Comparison of ENCODE assay signal across 15 cellular contexts in genomic region chr7:117902314-117902889, GRCh38. TPM values are rescaled to one million over a fixed set of nuclear protein-coding genes. Genes with fewer than 3 reads are reported as not detected.
A peak's percentile ranks its signal among the peaks of the same experiment; 100 is the strongest.
DNase-seq lines count a peak whose midpoint lies in the region; ATAC-seq and TF ChIP-seq lines count a peak whose summit lies in the region.
"Had no signal": no experiment of that assay in that cellular context is flagged by ENCODE, and none has a peak within 500 bp of the region (broad histone marks: within the 10 kb centered on the region; RNA-seq: fewer than 3 reads in every experiment).

No MANE protein-coding gene starts in this region.

- H3K4ac ChIP-seq in trophoblast cell (ENCODE audit: low read depth, low read length): no peak overlapping the region

- no peak overlapping the region for H2BK5ac ChIP-seq in trophoblast cell (ENCODE audit: low read depth, low read length, poor library complexity)

- H3K4me1 ChIP-seq in A673 (ENCODE audit: insufficient read depth, low read length, poor library complexity, severe bottlenecking) (peaks cover 2% of the 10 kb centered on the region), trophoblast cell (ENCODE audit: control insufficient read depth in 1 of 2, insufficient read depth in 2 of 2, low read length in 2 of 2) (peaks cover 0 to 2% of the 10 kb centered on the region in 2 experiments)
- H3K4me1 ChIP-seq: Caco-2 had no signal

- H3K4me3 ChIP-seq in A673 (ENCODE audit: low read depth, low read length, poor library complexity, severe bottlenecking) (no peak overlapping the region), SK-N-MC (no peak overlapping the region), trophoblast cell (ENCODE audit: low read depth, low read length) (no peak overlapping the region)
- H3K4me3 ChIP-seq: BLaER1 treated with 17β-estradiol and CSF1 and Interleukin-3, amounts not matched to agents 10 nM and 100 nM had no signal

- DNase-seq in A673 (ENCODE audit: low spot score) (peak; percentile 45), SK-N-MC (ENCODE audit: low read depth, low spot score) (peak; percentile 6), trophoblast cell (peak; percentile 74 to 93)
- no peak for DNase-seq in activated CD4-positive, alpha-beta T cell treated with anti-CD3 and anti-CD28 coated beads for 1 hour
- DNase-seq: 8988T; AML-193; Caco-2; Calu3; CD4-positive, alpha-beta T cell; CD8-positive, alpha-beta T cell; DMS79 treated with DMSO at 0.1 percent for 48 hours; GF-D8 had no signal

- WGBS in trophoblast cell (ENCODE audit: extremely low coverage, insufficient coverage, insufficient read length): no CpG with 5 or more reads among the region's 5 CpGs

- no peaks in the 10 kb centered on the region for H3K79me2 ChIP-seq in trophoblast cell (ENCODE audit: control insufficient read depth, insufficient read depth, low read length, poor library complexity)

- ATAC-seq in HG02759 (IDR thresholded peaks at IDR 0.05; ENCODE audit: unreplicated experiment): no peak
- ATAC-seq: CD8-positive, alpha-beta T cell had no signal

- no TSS peak for BruUV-seq in A673 (replicated peaks; lab: Mats Ljungman, UMichigan)

- no peaks in the 10 kb centered on the region for H3K36me3 ChIP-seq in A673 (ENCODE audit: insufficient read depth, low read length, poor library complexity, severe bottlenecking)
- H3K36me3 ChIP-seq in SK-N-MC (ENCODE audit: insufficient read depth, low read length): no peaks in the 10 kb centered on the region
- H3K36me3 ChIP-seq in trophoblast cell (ENCODE audit: control insufficient read depth in 1 of 2, insufficient read depth in 2 of 2, low read length in 2 of 2): no peaks in the 10 kb centered on the region
- H3K36me3 ChIP-seq: BLaER1 treated with 17β-estradiol and CSF1 and Interleukin-3, amounts not matched to agents 10 nM and 100 nM had no signal

- TF ChIP-seq CTCF in A673 (conservative IDR thresholded peaks at IDR 0.05; ENCODE audit: low read depth, low read length): no peak

- H2AFZ ChIP-seq in trophoblast cell (ENCODE audit: insufficient read depth, low read length, poor library complexity): no peak overlapping the region

- intact Hi-C loops in A673 (cut with micrococcal nuclease; ENCODE audit: unreplicated experiment): no loop called here

- no peak overlapping the region for H2AK5ac ChIP-seq in trophoblast cell (ENCODE audit: low read length)

- H4K8ac ChIP-seq in trophoblast cell (ENCODE audit: low read depth, low read length): no peak overlapping the region

- H3K4me2 ChIP-seq in trophoblast cell (ENCODE audit: low read length): no peak overlapping the region
- H3K4me2 ChIP-seq: BLaER1 treated with 17β-estradiol and CSF1 and Interleukin-3, amounts not matched to agents 10 nM and 100 nM had no signal

- H4K91ac ChIP-seq in trophoblast cell (ENCODE audit: low read depth, low read length): no peak overlapping the region

- H3K27me3 ChIP-seq in A673 (replicated peaks; ENCODE audit: insufficient read depth, low read depth, low read length, poor library complexity) (no peaks in the 10 kb centered on the region), trophoblast cell (ENCODE audit: insufficient read depth, low read length) (no peaks in the 10 kb centered on the region)
- H3K27me3 ChIP-seq: BLaER1 treated with 17β-estradiol and CSF1 and Interleukin-3, amounts not matched to agents 10 nM and 100 nM had no signal

- H2BK120ac ChIP-seq in trophoblast cell (ENCODE audit: insufficient read depth, low read length, poor library complexity): no peak overlapping the region

- POLR2A ChIA-PET in A673 (lab: Charles Lee; ENCODE audit: low non-redundant PET): no interaction called here

- H3K27ac ChIP-seq in A673 (ENCODE audit: low read depth, low read length, poor library complexity, severe bottlenecking) (no peak overlapping the region), SK-N-MC (no peak overlapping the region), trophoblast cell (ENCODE audit: low read depth, low read length) (no peak overlapping the region)
- H3K27ac ChIP-seq: BLaER1 treated with 17β-estradiol and CSF1 and Interleukin-3, amounts not matched to agents 10 nM and 100 nM; C4-2B had no signal

- H4K12ac ChIP-seq in trophoblast cell (ENCODE audit: low read depth, low read length): no peak overlapping the region

- H3K9me3 ChIP-seq in A673 (ENCODE audit: low read depth, low read length, poor library complexity, severe bottlenecking) (no peaks in the 10 kb centered on the region), SK-N-MC (ENCODE audit: low read depth, low read length) (no peaks in the 10 kb centered on the region), trophoblast cell (ENCODE audit: insufficient read depth, low read depth, low read length) (no peaks in the 10 kb centered on the region)
- H3K9me3 ChIP-seq: BLaER1 treated with 17β-estradiol and CSF1 and Interleukin-3, amounts not matched to agents 10 nM and 100 nM had no signal

- H3K14ac ChIP-seq in trophoblast cell (ENCODE audit: low read length): no peak overlapping the region

- H3K9ac ChIP-seq in SK-N-MC (ENCODE audit: insufficient read length) (no peak overlapping the region), trophoblast cell (ENCODE audit: low read length) (no peak overlapping the region)
- H3K9ac ChIP-seq: BLaER1 treated with 17β-estradiol and CSF1 and Interleukin-3, amounts not matched to agents 10 nM and 100 nM had no signal

- H3K79me1 ChIP-seq in trophoblast cell (ENCODE audit: low read length): no peaks in the 10 kb centered on the region

- no peak overlapping the region for H3K18ac ChIP-seq in trophoblast cell (ENCODE audit: low read length)

- CTCF ChIA-PET in A673 (lab: Charles Lee): no interaction called here

- H3K23ac ChIP-seq in trophoblast cell (ENCODE audit: low read length): no peak overlapping the region

- no peak overlapping the region for H2BK12ac ChIP-seq in trophoblast cell (ENCODE audit: low read length)

RNA-seq across cellular contexts. Expression of gene CTTNBP2, which starts 29.2 kb away (rescaled TPM):
- total RNA-seq in A673 (2021): 21.8 and 26.3 TPM in 2 replicates
- polyA plus RNA-seq in trophoblast cell (2013): 26.9 and 27.7 TPM in 2 replicates
- total RNA-seq: CD4-positive, alpha-beta T cell; CD8-positive, alpha-beta T cell had no signal
